In the genomic region with DNA sequence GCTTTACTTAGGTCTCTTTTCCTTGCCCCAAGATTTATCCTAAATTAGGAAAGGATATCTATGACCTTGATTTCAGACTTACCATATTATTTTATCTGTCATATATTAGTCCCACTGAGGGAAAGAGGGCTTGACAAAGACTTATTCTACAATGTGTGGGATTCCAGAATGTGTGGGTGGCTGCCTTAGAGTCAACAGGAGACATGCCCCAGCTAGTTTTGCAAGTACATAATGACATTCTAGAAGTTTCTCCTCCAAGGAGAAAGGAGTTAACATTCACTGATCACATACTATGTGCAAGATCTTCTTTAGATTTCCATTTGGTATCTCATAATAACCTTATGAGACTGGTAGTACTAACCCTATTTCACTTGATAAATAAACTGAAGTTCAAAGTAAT, we compare ENCODE assay signal across 13 cellular contexts. TPM values are rescaled to one million over a fixed set of nuclear protein-coding genes. Genes with fewer than 3 reads are reported as not detected.
DNase-seq lines count a peak whose midpoint lies in the region; ATAC-seq and TF ChIP-seq lines count a peak whose summit lies in the region.
"Had no signal": no experiment of that assay in that cellular context is flagged by ENCODE, and none has a peak within 500 bp of the region (broad histone marks: within the 10 kb centered on the region; RNA-seq: fewer than 3 reads in every experiment).

No MANE protein-coding gene starts in this region.

- H3K27ac ChIP-seq in osteoblast (ENCODE audit: low read depth, low read length), result peak overlapping the region; percentile 5
- H3K27ac ChIP-seq in gastrocnemius medialis, result no peak overlapping the region
- no peak overlapping the region for H3K27ac ChIP-seq in testis
- H3K27ac ChIP-seq: hepatocyte had no signal

- H3K27ac Mint-ChIP-seq in activated B cell treated with CpG ODN at 0.5 μM for 24 hours, result peak overlapping the region; percentile 86

- no peak overlapping the region for H3K4me3 ChIP-seq in osteoblast (ENCODE audit: insufficient read depth, low read length)
- no peak overlapping the region for H3K4me3 ChIP-seq in gastrocnemius medialis
- H3K4me3 ChIP-seq in testis, result no peak overlapping the region
- H3K4me3 ChIP-seq: hepatocyte had no signal

- peaks cover 12% of the 10 kb centered on the region for H3K4me1 ChIP-seq in osteoblast (ENCODE audit: insufficient read depth, low read length)
- no peaks in the 10 kb centered on the region for H3K4me1 ChIP-seq in gastrocnemius medialis
- no peaks in the 10 kb centered on the region for H3K4me1 ChIP-seq in testis

- TF ChIP-seq CTCF in activated B cell treated with CpG ODN at 0.5 μM for 24 hours (IDR thresholded peaks at IDR 0.05), result no peak
- no peak for TF ChIP-seq CTCF in osteoblast (IDR thresholded peaks at IDR 0.05; ENCODE audit: extremely low read depth, low read depth, low read length)
- no peak for TF ChIP-seq CTCF in gastrocnemius medialis (IDR thresholded peaks at IDR 0.05 in 4 of 5, conservative IDR thresholded peaks at IDR 0.05 in 1 of 5)
- TF ChIP-seq CTCF in testis (IDR thresholded peaks at IDR 0.05), result no peak

- no peaks in the 10 kb centered on the region for H3K79me2 ChIP-seq in osteoblast (ENCODE audit: insufficient read depth, low read length)
- H3K79me2 ChIP-seq: hepatocyte had no signal

- no peaks in the 10 kb centered on the region for H3K9me3 Mint-ChIP-seq in activated B cell treated with CpG ODN at 0.5 μM for 24 hours
- H3K9me3 Mint-ChIP-seq: naive thymus-derived CD8-positive, alpha-beta T cell had no signal

- peaks cover 48% of the 10 kb centered on the region for H3K36me3 ChIP-seq in osteoblast (ENCODE audit: insufficient read depth, low read length)
- H3K36me3 ChIP-seq in gastrocnemius medialis, result peaks cover 2 to 49% of the 10 kb centered on the region in 2 donors
- H3K36me3 ChIP-seq in testis (ENCODE audit: low read depth, missing control alignments), result no peaks in the 10 kb centered on the region

- no peaks in the 10 kb centered on the region for H3K27me3 Mint-ChIP-seq in activated B cell treated with CpG ODN at 0.5 μM for 24 hours
- H3K27me3 Mint-ChIP-seq: naive thymus-derived CD8-positive, alpha-beta T cell had no signal

- ATAC-seq in GM18909 (IDR thresholded peaks at IDR 0.05; ENCODE audit: poor library complexity, unreplicated experiment) (peak; percentile 25), HG02642 (IDR thresholded peaks at IDR 0.05; ENCODE audit: poor library complexity, unreplicated experiment) (peak; percentile 31), activated B cell treated with CpG ODN at 0.5 μM for 24 hours (ENCODE audit: low read depth) (peak; percentile 15), gastrocnemius medialis (no peak)
- ATAC-seq: PC-3 had no signal

- CTCF ChIA-PET in activated B cell treated with CpG ODN at 0.5 μM for 24 hours (lab: Charles Lee), result interaction anchor here (0.6 to 1.6 kb wide), 2 partner anchors 129 to 254 kb away, joined by 4 to 5 read pairs; no protein-coding TSS in a partner anchor

- H3K27me3 ChIP-seq in osteoblast (ENCODE audit: insufficient read depth, low read length) (no peaks in the 10 kb centered on the region), gastrocnemius medialis (no peaks in the 10 kb centered on the region), testis (no peaks in the 10 kb centered on the region)
- H3K27me3 ChIP-seq: hepatocyte had no signal

- in situ Hi-C loops in gastrocnemius medialis (cut with MboI; ENCODE audit: low sequenced_read_pairs in 4 of 4), result no loop called here

- H3K4me1 Mint-ChIP-seq in activated B cell treated with CpG ODN at 0.5 μM for 24 hours, result peaks cover 38% of the 10 kb centered on the region

- no peak overlapping the region for H3K4me2 ChIP-seq in osteoblast (ENCODE audit: insufficient read depth, low read length)
- H3K4me2 ChIP-seq: hepatocyte had no signal

- TF ChIP-seq POLR2A in gastrocnemius medialis (IDR thresholded peaks at IDR 0.05), result no peak
- TF ChIP-seq POLR2A in testis (IDR thresholded peaks at IDR 0.05), result no peak

- H3K36me3 Mint-ChIP-seq in activated B cell treated with CpG ODN at 0.5 μM for 24 hours (ENCODE audit: low read depth), result peaks cover 67% of the 10 kb centered on the region

- intact Hi-C loops in activated B cell treated with CpG ODN at 0.5 μM for 24 hours (cut with micrococcal nuclease), result loop anchor here (1.0 to 5.0 kb wide), 6 partner anchors 8 to 128 kb away; no protein-coding TSS in a partner anchor
- intact Hi-C loops in gastrocnemius medialis (cut with DNase I; ENCODE audit: low total_unique reads), result no loop called here
- intact Hi-C loops in testis (cut with DNase I; ENCODE audit: low total_unique reads), result no loop called here

- no peak overlapping the region for H2AFZ ChIP-seq in osteoblast (ENCODE audit: low read length)
- H2AFZ ChIP-seq: hepatocyte had no signal

- H4K20me1 ChIP-seq in osteoblast (ENCODE audit: insufficient read depth, low read length), result peaks cover 7% of the 10 kb centered on the region

- H3K9me3 ChIP-seq in osteoblast (ENCODE audit: low read depth, low read length) (no peaks in the 10 kb centered on the region), gastrocnemius medialis (no peaks in the 10 kb centered on the region), testis (no peaks in the 10 kb centered on the region)

- peak overlapping the region; percentile 57 for H3K4me3 Mint-ChIP-seq in activated B cell treated with CpG ODN at 0.5 μM for 24 hours
- H3K4me3 Mint-ChIP-seq: naive thymus-derived CD8-positive, alpha-beta T cell had no signal

- no peak for DNase-seq in activated B cell treated with CpG ODN at 0.5 μM for 24 hours
- DNase-seq in osteoblast (ENCODE audit: insufficient read length, low spot score, missing footprints), result peak; percentile 29
- no peak for DNase-seq in gastrocnemius medialis
- no peak for DNase-seq in testis
- DNase-seq in OCI-M2 (lab: John Stamatoyannopoulos, UW; ENCODE audit: unreplicated experiment), result no peak
- DNase-seq: activated CD4-positive, alpha-beta T cell treated with anti-CD3 and anti-CD28 coated beads, Interleukin-2, amount 50 U/mL, for 1 hour; GF-D8; naive thymus-derived CD8-positive, alpha-beta T cell; PC-3 had no signal

- POLR2A ChIA-PET in activated B cell treated with CpG ODN at 0.5 μM for 24 hours (lab: Charles Lee), result interaction anchor here (0.5 to 4.2 kb wide), 9 partner anchors 9 to 262 kb away, joined by 3 to 57 read pairs (median 6); partner anchors contain the start of gene IRF5

RNA-seq across cellular contexts. Expression of gene IRF5, which starts 25.1 kb away (rescaled TPM):
- total RNA-seq in activated B cell treated with CpG ODN at 0.5 μM for 24 hours (145 and 164 TPM in 2 replicates), osteoblast (under 0.01 TPM in 2 replicates), gastrocnemius medialis (1 to 10 TPM in 3 of 4 donors, under 1 TPM in 1; 0.27 to 3.8 (median 2.8) TPM), testis (1 to 10 TPM; 2.9 to 5.6 TPM)
- polyA plus RNA-seq in testis (ENCODE audit: insufficient read depth, low read depth, low replicate concordance), result 4.6 TPM
- polyA plus RNA-seq: hepatocyte had no signal

RNA-seq across cellular contexts. Expression of gene KCP, which starts 52.3 kb away (rescaled TPM):
- total RNA-seq in activated B cell treated with CpG ODN at 0.5 μM for 24 hours (4.1 and 4.4 TPM in 2 replicates), osteoblast (0.88 and 1.1 TPM in 2 replicates), gastrocnemius medialis (under 1 TPM in 1 of 4 donors, not detected in 3; 0.10 TPM), testis (1 to 10 TPM in 1 of 2 donors, under 1 TPM in 1; 0.68 to 1.2 TPM)
- polyA plus RNA-seq in testis (ENCODE audit: insufficient read depth, low read depth, low replicate concordance), result 1.4 TPM
- total RNA-seq: H4 had no signal
- polyA plus RNA-seq: naive thymus-derived CD8-positive, alpha-beta T cell had no signal

Comparison
In these comparisons a context has a peak if more than half of its experiments do, and no peak if none do; other contexts are left out.
1. ATAC-seq: peak in GM18909 (single experiment), HG02642 (single experiment) and activated B cell treated with CpG ODN at 0.5 μM for 24 hours (single experiment); none in gastrocnemius medialis (0 of 2).
2. RNA of gene IRF5, which starts 25.1 kb away (total RNA-seq): 145 to 164 TPM in activated B cell treated with CpG ODN at 0.5 μM for 24 hours; 2.9 to 5.6 TPM in testis, 0.27 to 3.8 TPM in gastrocnemius medialis and under 0.01 TPM in osteoblast; every median in the first group is over 10 times any median in the second.